ENCODE assay signal across 9 cellular contexts in genomic region chr19:54525636-54526035, GRCh38. TPM values are rescaled to one million over a fixed set of nuclear protein-coding genes. Genes with fewer than 3 reads are reported as not detected.
"Had no signal": no experiment of that assay in that cellular context is flagged by ENCODE, and none has a peak within 500 bp of the region (broad histone marks: within the 10 kb centered on the region; RNA-seq: fewer than 3 reads in every experiment).

No MANE protein-coding gene starts in this region.

- FAIRE-seq: G401.6, GM12878, GM12891, GM12892, GM18507, GM19239 had no signal

- ATAC-seq: GM12878 had no signal

- H3K4me3 ChIP-seq: GM12878 had no signal

- DNase-seq: GDM1, GF-D8 had no signal

RNA-seq across cellular contexts. Expression of gene LAIR2, which starts 23.0 kb away (rescaled TPM):
- total RNA-seq: G401, GM12878 had no signal
- polyA plus RNA-seq: GM12878 had no signal

RNA-seq across cellular contexts. Expression of gene LILRA2, which starts 48.0 kb away (rescaled TPM):
- total RNA-seq: G401 had no signal
